ENCODE assay signal across 8 cellular contexts in the genomic region with DNA sequence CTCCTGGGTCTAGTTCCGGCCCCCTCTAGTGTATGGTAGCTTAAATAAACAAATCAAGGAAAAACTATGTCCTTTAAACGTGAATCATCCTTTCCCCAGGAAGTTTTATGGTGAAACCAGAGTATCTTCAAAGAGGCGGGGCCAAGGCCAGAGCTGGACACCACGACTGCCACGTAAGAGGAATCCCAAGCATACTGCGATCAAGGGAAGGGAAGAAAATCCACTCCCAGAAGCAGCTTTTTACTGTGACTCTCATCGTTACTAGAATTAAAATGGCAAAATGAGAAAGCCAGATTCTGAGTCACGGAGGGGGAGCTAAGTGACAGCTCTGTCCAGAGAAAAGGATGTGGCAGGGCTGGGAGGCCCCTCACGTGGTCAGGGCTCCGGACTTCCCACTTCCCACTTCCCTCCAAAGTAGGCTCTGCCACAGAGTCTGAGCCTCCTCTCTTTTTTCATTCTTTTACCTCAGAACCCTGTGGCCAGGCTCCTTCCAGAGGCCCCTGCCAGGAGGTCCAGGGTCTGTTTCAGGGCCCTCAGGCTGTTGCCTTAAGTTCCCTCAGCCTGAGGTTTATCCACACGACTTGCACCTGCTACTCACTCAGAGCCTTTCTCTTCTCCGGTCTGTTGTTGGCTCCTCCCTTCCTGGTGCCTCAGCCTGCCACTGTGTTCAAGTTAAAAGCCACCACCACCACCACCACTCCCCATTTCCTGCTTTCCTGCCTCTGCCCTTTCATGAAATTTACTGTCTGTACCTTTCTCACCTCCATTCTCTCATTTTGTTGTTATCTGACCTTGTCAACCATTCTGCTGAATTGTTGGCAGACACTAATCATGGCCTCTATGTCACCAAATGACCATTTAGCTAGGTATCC. TPM values are rescaled to one million over a fixed set of nuclear protein-coding genes. Genes with fewer than 3 reads are reported as not detected.
DNase-seq lines count a peak whose midpoint lies in the region; ATAC-seq and TF ChIP-seq lines count a peak whose summit lies in the region.

No MANE protein-coding gene starts in this region.

- ATAC-seq in GM18858 (IDR thresholded peaks at IDR 0.05; ENCODE audit: unreplicated experiment): peak; percentile 32
- ATAC-seq in HG03045 (IDR thresholded peaks at IDR 0.05; ENCODE audit: unreplicated experiment): peak; percentile 45

- H2AFZ ChIP-seq in ACC112 (ENCODE audit: low read length, unreplicated experiment): peak overlapping the region; percentile 24

- peak overlapping the region; percentile 96 for H3K4me3 Mint-ChIP-seq in activated naive CD4-positive, alpha-beta T cell treated with anti-CD3 and anti-CD28 coated beads, Interleukin-2, amount 10 ng/mL, durations not matched to agents 7 days and 5 days

- peaks cover 23% of the 10 kb centered on the region for H3K36me3 Mint-ChIP-seq in activated naive CD4-positive, alpha-beta T cell treated with anti-CD3 and anti-CD28 coated beads, Interleukin-2, amount 10 ng/mL, durations not matched to agents 7 days and 5 days

- H3K36me3 ChIP-seq in ACC112 (ENCODE audit: insufficient read depth, low read length) (0 out of 2 replicates have a peak, but pooled peaks cover 3% of the 10 kb centered on the region), rectal smooth muscle tissue (ENCODE audit: control insufficient read depth, insufficient read depth, low read length) (no peaks in the 10 kb centered on the region)

- H3K27ac Mint-ChIP-seq in activated naive CD4-positive, alpha-beta T cell treated with anti-CD3 and anti-CD28 coated beads, Interleukin-2, amount 10 ng/mL, durations not matched to agents 7 days and 5 days: peak overlapping the region; percentile 97

- peak; percentile 86 for DNase-seq in activated naive CD4-positive, alpha-beta T cell treated with anti-CD3 and anti-CD28 coated beads, Interleukin-2, amount 10 ng/mL, durations not matched to agents 7 days and 5 days
- DNase-seq in head of caudate nucleus (peak in 24 of 42 donors; percentile 19 to 68 (median 45)), DMS114 treated with DMSO at 0.1 percent for 48 hours (lab: John Stamatoyannopoulos, UW; ENCODE audit: unreplicated experiment) (no peak)

- H3K4me3 ChIP-seq in ACC112 (ENCODE audit: low read depth, low read length) (peak overlapping the region; percentile 96), rectal smooth muscle tissue (ENCODE audit: low read length) (peak overlapping the region; percentile 96)

- no peak overlapping the region for H3K9ac ChIP-seq in rectal smooth muscle tissue (ENCODE audit: low read length)

- peaks cover 33% of the 10 kb centered on the region for H3K79me2 ChIP-seq in ACC112 (ENCODE audit: control insufficient read depth, insufficient read depth, low read length, unreplicated experiment)

- no peaks in the 10 kb centered on the region for H3K9me3 Mint-ChIP-seq in activated naive CD4-positive, alpha-beta T cell treated with anti-CD3 and anti-CD28 coated beads, Interleukin-2, amount 10 ng/mL, durations not matched to agents 7 days and 5 days

- H3K27me3 ChIP-seq in ACC112 (ENCODE audit: insufficient read depth, low read length) (no peaks in the 10 kb centered on the region), rectal smooth muscle tissue (ENCODE audit: control insufficient read depth, insufficient read depth, low read length) (no peaks in the 10 kb centered on the region)

- H3K27ac ChIP-seq in ACC112 (ENCODE audit: low read depth, low read length) (peak overlapping the region; percentile 94), rectal smooth muscle tissue (ENCODE audit: low read depth, low read length) (peak overlapping the region; percentile 85)

- peaks cover 63% of the 10 kb centered on the region for H3K4me1 Mint-ChIP-seq in activated naive CD4-positive, alpha-beta T cell treated with anti-CD3 and anti-CD28 coated beads, Interleukin-2, amount 10 ng/mL, durations not matched to agents 7 days and 5 days

- CTCF ChIA-PET in activated naive CD4-positive, alpha-beta T cell treated with anti-CD3 and anti-CD28 coated beads, Interleukin-2, amount 10 ng/mL, durations not matched to agents 7 days and 5 days (lab: Charles Lee): interaction anchor here (1.0 to 6.0 kb wide), 11 partner anchors 8 to 43 kb away, joined by 3 to 18 read pairs (median 5); no protein-coding TSS in a partner anchor

- H3K4me1 ChIP-seq in ACC112 (ENCODE audit: control insufficient read depth, insufficient read depth, low read length, unreplicated experiment) (peaks cover 21% of the 10 kb centered on the region), rectal smooth muscle tissue (ENCODE audit: control insufficient read depth, insufficient read depth, low read length) (peaks cover 12% of the 10 kb centered on the region)

- no peaks in the 10 kb centered on the region for H3K27me3 Mint-ChIP-seq in activated naive CD4-positive, alpha-beta T cell treated with anti-CD3 and anti-CD28 coated beads, Interleukin-2, amount 10 ng/mL, durations not matched to agents 7 days and 5 days

- intact Hi-C loops in head of caudate nucleus (cut with DNase I): no loop called here

TF ChIP-seq in PFSK-1, 5 proteins besides CTCF, POLR2A, EP300 and RAD21:
- TF ChIP-seq POLR2AphosphoS5 (IDR thresholded peaks at IDR 0.05; ENCODE audit: low read depth, low read length) (no peak), SIN3A (IDR thresholded peaks at IDR 0.05; ENCODE audit: borderline replicate concordance, insufficient read depth, low read length) (peak; percentile 20; the same call in 1 of the 2 replicates)

RNA-seq across cellular contexts. Expression of a gene that starts 1.4 kb away (rescaled TPM):
- polyA plus RNA-seq in PFSK-1 (2012; ENCODE audit: insufficient read length, low read depth): 5.8 TPM
